Comparison of ENCODE assay signal across 11 cellular contexts in the genomic region with DNA sequence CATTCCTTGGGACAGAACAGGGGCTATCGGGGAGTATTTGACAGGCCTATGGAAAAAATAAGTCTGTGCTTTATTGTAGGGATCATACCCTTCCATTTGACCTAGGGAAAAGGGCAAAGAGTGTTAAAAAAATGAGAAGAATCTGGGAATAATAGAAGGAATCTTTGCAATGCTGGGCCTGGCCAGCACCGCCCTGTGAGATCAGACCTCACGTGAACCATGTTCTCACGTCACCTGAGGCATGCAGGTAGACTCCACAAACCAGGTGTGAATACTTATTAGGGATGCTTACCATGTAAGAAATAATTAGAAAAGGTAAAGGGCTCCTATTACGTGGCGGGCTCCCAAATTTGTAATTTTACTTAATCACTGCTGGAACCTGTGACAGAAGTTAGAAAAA.
"Had no signal": no experiment of that assay in that cellular context is flagged by ENCODE, and none has a peak within 500 bp of the region (broad histone marks: within the 10 kb centered on the region; RNA-seq: fewer than 3 reads in every experiment).

No MANE protein-coding gene starts in this region.

- H3K4me1 ChIP-seq: uterus had no signal

- H3K9me3 ChIP-seq: ovary, uterus had no signal

- DNase-seq: activated CD4-positive, alpha-beta T cell treated with anti-CD3 and anti-CD28 coated beads, Interleukin-2, amount 50 U/mL, for 4 hours; activated CD4-positive, CD25-positive, alpha-beta regulatory T cell treated with anti-CD3 and anti-CD28 coated beads, Interleukin-2, amount 50 U/mL, for 72 hours; activated effector memory CD4-positive, alpha-beta T cell treated with Interleukin-2 at 50 U/mL for 16 hours; activated naive CD4-positive, alpha-beta T cell treated with anti-CD3 and anti-CD28 coated beads, Interleukin-2, amount 50 U/mL, for 16 hours; hippocampal formation; midbrain; ovary; stimulated activated CD4-positive, alpha-beta T cell treated with anti-CD3 and anti-CD28 coated beads, Interleukin-1b, Interleukin-23, amount 100 ng/mL, for 48 hours; T-helper 1 cell; T1000; uterus had no signal

- H3K27me3 ChIP-seq: ovary, uterus had no signal

- H3K27ac ChIP-seq: ovary, uterus had no signal

- H3K36me3 ChIP-seq: ovary, uterus had no signal

- H3K4me3 ChIP-seq: ovary, uterus had no signal
